13 cellular contexts compared by ENCODE assay signal in the genomic region with DNA sequence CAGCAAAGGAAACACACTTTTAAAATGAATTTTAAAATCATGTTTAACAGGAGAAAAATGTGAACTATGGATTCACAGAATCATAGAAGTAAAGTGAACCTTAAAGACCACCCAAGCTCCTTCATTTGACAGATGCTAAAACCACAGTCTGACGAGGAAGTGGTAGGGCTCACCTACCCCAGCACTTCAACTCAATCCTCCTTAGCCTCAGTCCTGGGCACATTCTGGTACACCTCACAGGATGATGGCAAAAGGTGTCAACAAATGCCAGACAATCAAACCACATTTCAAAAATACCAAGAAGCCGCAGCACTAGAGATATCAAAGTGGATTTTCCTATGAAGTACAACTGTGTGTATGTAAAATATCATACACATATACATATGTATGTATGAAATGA. TPM values are rescaled to one million over a fixed set of nuclear protein-coding genes. Genes with fewer than 3 reads are reported as not detected.
DNase-seq lines count a peak whose midpoint lies in the region; ATAC-seq, FAIRE-seq and TF ChIP-seq lines count a peak whose summit lies in the region.
"Had no signal": no experiment of that assay in that cellular context is flagged by ENCODE, and none has a peak within 500 bp of the region (broad histone marks: within the 10 kb centered on the region; RNA-seq: fewer than 3 reads in every experiment).

No MANE protein-coding gene starts in this region.

- H3K4me2 ChIP-seq in DND-41 (ENCODE audit: insufficient read depth, low read length), result no peak overlapping the region
- no peak overlapping the region for H3K4me2 ChIP-seq in GM12878 (ENCODE audit: control insufficient read depth, insufficient read depth)

- H3K4me1 ChIP-seq in DND-41 (ENCODE audit: insufficient read depth, low read length) (no peaks in the 10 kb centered on the region), GM12878 (ENCODE audit: control insufficient read depth, insufficient read depth, low read length) (peaks cover 38% of the 10 kb centered on the region), small intestine (ENCODE audit: control insufficient read depth in 2 of 2, insufficient read depth in 1 of 2, low read depth in 1 of 2, low read length in 1 of 2) (peaks cover 2 to 9% of the 10 kb centered on the region in 2 donors)
- H3K4me1 ChIP-seq: breast epithelium had no signal

- no peak overlapping the region for H3K27ac ChIP-seq in DND-41 (ENCODE audit: low read length)
- no peak overlapping the region for H3K27ac ChIP-seq in GM12878 (ENCODE audit: control insufficient read depth, insufficient read depth)
- no peak overlapping the region for H3K27ac ChIP-seq in small intestine (ENCODE audit: low read depth in 1 of 2, low read length in 1 of 2)
- H3K27ac ChIP-seq: breast epithelium had no signal

- in situ Hi-C loops in GM12878 (cut with MboI), result no loop called here

- no peak for TF ChIP-seq RAD21 in GM12878 (IDR thresholded peaks at IDR 0.05; ENCODE audit: insufficient read depth, low read depth, low read length)

- H4K20me1 ChIP-seq in DND-41 (ENCODE audit: insufficient read depth, low read length) (peaks cover 34% of the 10 kb centered on the region; the same call in 1 of the 2 replicates), GM12878 (ENCODE audit: control insufficient read depth, insufficient read depth) (peaks cover 4% of the 10 kb centered on the region; the same call in 1 of the 2 replicates)

- intact Hi-C loops in GM12878 (cut with micrococcal nuclease; ENCODE audit: unreplicated experiment), result no loop called here

- ATAC-seq in DND-41 (ENCODE audit: insufficient read depth, low read depth) (no peak; the same call in 2 of the 3 replicates), GM12878 (no peak), GM18858 (IDR thresholded peaks at IDR 0.05; ENCODE audit: unreplicated experiment) (no peak)
- peak in 1 of 2 donors; percentile 74 for ATAC-seq in natural killer cell treated with Interleukin-12 subunit alpha and Interleukin-12 subunit beta and Interleukin-15 and Interleukin-18, amount 100 ng/mL, for 72 hours
- ATAC-seq: Panc1 had no signal

- RAD21 ChIA-PET in GM12878 (lab: Charles Lee; ENCODE audit: unreplicated experiment), result interaction anchor here (1.0 to 1.2 kb wide), 2 partner anchors 19 to 43 kb away, joined by 3 read pairs; a partner anchor contains a TSS

- POLR2A ChIA-PET in GM12878 (lab: Charles Lee), result no interaction called here

- no peak overlapping the region for H2AFZ ChIP-seq in DND-41 (ENCODE audit: low read depth, low read length)
- no peak overlapping the region for H2AFZ ChIP-seq in GM12878 (ENCODE audit: control insufficient read depth, low read depth, low read length)

- no peaks in the 10 kb centered on the region for H3K9me3 Mint-ChIP-seq in natural killer cell treated with Interleukin-12 subunit alpha and Interleukin-12 subunit beta and Interleukin-15 and Interleukin-18, amount 100 ng/mL, for 72 hours
- H3K9me3 Mint-ChIP-seq: activated naive CD4-positive, alpha-beta T cell treated with anti-CD3 and anti-CD28 coated beads, Interleukin-2, amount 50 U/mL, for 24 hours had no signal

- H3K27me3 ChIP-seq in DND-41 (ENCODE audit: insufficient read depth, low read length, poor library complexity) (no peaks in the 10 kb centered on the region), GM12878 (replicated peaks in 1 of 2; ENCODE audit: control insufficient read depth in 2 of 2, insufficient read depth in 2 of 2, low read length in 1 of 2) (no peaks in the 10 kb centered on the region), small intestine (ENCODE audit: control insufficient read depth in 2 of 2, insufficient read depth in 2 of 2, low read length in 2 of 2) (no peaks in the 10 kb centered on the region)
- H3K27me3 ChIP-seq: breast epithelium, thyroid gland had no signal

- peaks cover 5% of the 10 kb centered on the region for H3K36me3 Mint-ChIP-seq in natural killer cell treated with Interleukin-12 subunit alpha and Interleukin-12 subunit beta and Interleukin-15 and Interleukin-18, amount 100 ng/mL, for 72 hours

- no peaks in the 10 kb centered on the region for H3K27me3 Mint-ChIP-seq in natural killer cell treated with Interleukin-12 subunit alpha and Interleukin-12 subunit beta and Interleukin-15 and Interleukin-18, amount 100 ng/mL, for 72 hours
- H3K27me3 Mint-ChIP-seq: activated naive CD4-positive, alpha-beta T cell treated with anti-CD3 and anti-CD28 coated beads, Interleukin-2, amount 50 U/mL, for 24 hours had no signal

- DNase-seq in DND-41 (peak; percentile 10), GM12878 (ENCODE audit: low read depth, low spot score) (no peak), small intestine (no peak)
- DNase-seq in Jurkat, Clone E6-1 (ENCODE audit: low read depth, low spot score), result peak; percentile 78
- DNase-seq in natural killer cell treated with Interleukin-12 subunit alpha and Interleukin-12 subunit beta and Interleukin-15 and Interleukin-18, amount 100 ng/mL, for 72 hours (ENCODE audit: low spot score), result no peak
- DNase-seq in stimulated activated naive CD4-positive, alpha-beta T cell treated with Interleukin-2 at 50 U/mL for 16 hours (lab: John Stamatoyannopoulos, UW), result no peak
- DNase-seq: islet precursor cell, NCI-H2029 treated with DMSO at 0.1 percent for 48 hours, thyroid gland had no signal

- peaks cover 23 to 36% of the 10 kb centered on the region in 2 donors for H3K4me1 Mint-ChIP-seq in natural killer cell treated with Interleukin-12 subunit alpha and Interleukin-12 subunit beta and Interleukin-15 and Interleukin-18, amount 100 ng/mL, for 72 hours (ENCODE audit: low read depth in 2 of 2)

- no peak for TF ChIP-seq EP300 in GM12878 (IDR thresholded peaks at IDR 0.05; ENCODE audit: borderline replicate concordance in 1 of 2, control insufficient read depth in 1 of 2, low read depth in 2 of 2, low read length in 2 of 2)

- no TSS peak for BruUV-seq in GM12878 (replicated peaks; lab: Mats Ljungman, UMichigan)

- H3K4me3 Mint-ChIP-seq in natural killer cell treated with Interleukin-12 subunit alpha and Interleukin-12 subunit beta and Interleukin-15 and Interleukin-18, amount 100 ng/mL, for 72 hours, result peak overlapping the region; percentile 30
- H3K4me3 Mint-ChIP-seq: activated naive CD4-positive, alpha-beta T cell treated with anti-CD3 and anti-CD28 coated beads, Interleukin-2, amount 50 U/mL, for 24 hours had no signal

- H3K27ac Mint-ChIP-seq in natural killer cell treated with Interleukin-12 subunit alpha and Interleukin-12 subunit beta and Interleukin-15 and Interleukin-18, amount 100 ng/mL, for 72 hours, result peak overlapping the region in 1 of 2 donors; percentile 26
- H3K27ac Mint-ChIP-seq: activated naive CD4-positive, alpha-beta T cell treated with anti-CD3 and anti-CD28 coated beads, Interleukin-2, amount 50 U/mL, for 24 hours had no signal

- TF ChIP-seq CTCF in DND-41 (IDR thresholded peaks at IDR 0.05; ENCODE audit: borderline replicate concordance, extremely low read depth, low read length, poor library complexity, severe bottlenecking), result no peak
- TF ChIP-seq CTCF in GM12878 (IDR thresholded peaks at IDR 0.05 in 2 of 3, conservative IDR thresholded peaks at IDR 0.05 in 1 of 3; ENCODE audit: control insufficient read depth in 2 of 3, extremely low read depth in 1 of 3, insufficient read depth in 1 of 3, low read depth in 3 of 3, low read length in 3 of 3), result no peak

- SMC1A ChIA-PET in GM12878 (lab: Charles Lee; ENCODE audit: uncharacterized antibody, unreplicated experiment), result interaction anchor here (0.7 to 1.3 kb wide), 3 partner anchors 12 to 145 kb away, joined by 3 to 4 read pairs (median 3); no protein-coding TSS in a partner anchor

- peaks cover 69% of the 10 kb centered on the region for H3K79me2 ChIP-seq in DND-41 (ENCODE audit: insufficient read depth, low read length)
- peaks cover 9% of the 10 kb centered on the region for H3K79me2 ChIP-seq in GM12878 (ENCODE audit: control insufficient read depth, insufficient read depth, low read length)

- H3K4me3 ChIP-seq in DND-41 (ENCODE audit: low read depth in 1 of 2, low read length in 2 of 2) (no peak overlapping the region), GM12878 (no peak overlapping the region), small intestine (ENCODE audit: low read depth in 1 of 2, low read length in 2 of 2) (no peak overlapping the region)
- H3K4me3 ChIP-seq in Jurkat, Clone E6-1 (ENCODE audit: low read length), result no peak overlapping the region
- H3K4me3 ChIP-seq: breast epithelium, thyroid gland had no signal

- no peaks in the 10 kb centered on the region for H3K9me3 ChIP-seq in DND-41 (ENCODE audit: insufficient read depth, low read length, severe bottlenecking)
- H3K9me3 ChIP-seq in GM12878 (replicated peaks; ENCODE audit: control insufficient read depth, insufficient read depth, low read length), result no peaks in the 10 kb centered on the region
- no peaks in the 10 kb centered on the region for H3K9me3 ChIP-seq in small intestine (ENCODE audit: control insufficient read depth, low read depth)
- H3K9me3 ChIP-seq: breast epithelium, thyroid gland had no signal

- FAIRE-seq in GM12878 (lab: Jason Lieb, UNC), result no peak
- FAIRE-seq in small intestine (lab: Jason Lieb, UNC), result no peak

- CTCF ChIA-PET in GM12878 (lab: Yijun Ruan, JAX), result interaction anchor here (0.8 to 2.9 kb wide), 6 partner anchors 11 to 1197 kb away, joined by 3 to 9 read pairs (median 5); no protein-coding TSS in a partner anchor

- 92% methylated on average over 2 of the region's 2 CpGs for WGBS in GM12878 (ENCODE audit: insufficient coverage, insufficient replicate concordance, low lambda C conversion rate, missing lambda C conversion rate)
- WGBS in small intestine, 3 donors, result 68 to 84% (median 78%) methylated on average over 2 of the region's 2 CpGs

- no peak for TF ChIP-seq POLR2A in GM12878 (IDR thresholded peaks at IDR 0.05; ENCODE audit: low read depth, low read length)

- H3K9ac ChIP-seq in DND-41 (ENCODE audit: low read depth, low read length) (no peak overlapping the region), GM12878 (ENCODE audit: control insufficient read depth, insufficient read depth, low read length) (no peak overlapping the region)

- H3K36me3 ChIP-seq in DND-41 (ENCODE audit: insufficient read depth, low read length), result peaks cover 70% of the 10 kb centered on the region
- peaks cover 6 to 19% of the 10 kb centered on the region in 2 experiments for H3K36me3 ChIP-seq in GM12878 (ENCODE audit: control insufficient read depth in 2 of 2, insufficient read depth in 2 of 2, low read length in 1 of 2)
- H3K36me3 ChIP-seq in small intestine (ENCODE audit: control insufficient read depth in 2 of 2, insufficient read depth in 2 of 2, low read length in 2 of 2), result peaks cover 2% of the 10 kb centered on the region in 2 donors
- H3K36me3 ChIP-seq: breast epithelium had no signal

RNA-seq across cellular contexts. Expression of a gene that starts 43.1 kb away (rescaled TPM):
- 64.7 TPM for polyA plus RNA-seq in Jurkat, Clone E6-1 (2012; ENCODE audit: insufficient read depth, insufficient read length)
- 136 and 166 TPM in 2 replicates for total RNA-seq in GM12878 (2013; cell fraction: nucleolus; rRNA removed)
- total RNA-seq in GM12878 (2014; rRNA removed), result 19.7 and 20.1 TPM in 2 replicates
- 24.8 and 25.4 TPM in 2 replicates for total RNA-seq in GM12878 (2014; rRNA removed; fragmentation: Illumina TruSeq; extraction: Trizol)
- 73.0 and 75.9 TPM in 2 replicates for total RNA-seq in GM12878 (2021)
- 35.7 TPM for polyA plus RNA-seq in GM12878 (2011; ENCODE audit: low read depth)
- 76.4 and 76.9 TPM in 2 replicates for polyA plus RNA-seq in GM12878 (2011; rRNA removed)
- polyA plus RNA-seq in GM12878 (2011; cell fraction: cytosol; rRNA removed), result 28.0 and 33.3 TPM in 2 replicates
- polyA plus RNA-seq in GM12878 (2011; cell fraction: nucleus; rRNA removed), result 75.8 and 82.1 TPM in 2 replicates
- polyA plus RNA-seq in GM12878 (2012), result 43.7 and 47.0 TPM in 2 replicates
- 76.1 and 97.2 TPM in 2 replicates for polyA plus RNA-seq in GM12878 (2014; fragmentation: Illumina TruSeq; extraction: Trizol)
- 10 to 100 TPM; 43.5 to 52.8 TPM for polyA plus RNA-seq in GM12878 (2014; fragmentation: Nextera tagmentation; extraction: Ambion mirVana)
- 47.0 and 53.9 TPM in 2 replicates for polyA plus RNA-seq in GM12878 (2014; rRNA removed)
- 100 to 1,000 TPM; 109 to 116 TPM for polyA plus RNA-seq in GM12878 (2016; fragmentation: Nextera tagmentation; extraction: Ambion mirVana)
- polyA minus RNA-seq in GM12878 (2011; rRNA and poly(A)+ RNA removed), result 47.2 and 68.1 TPM in 2 replicates
- 17.6 and 22.0 TPM in 2 replicates for polyA minus RNA-seq in GM12878 (2011; cell fraction: cytosol; rRNA and poly(A)+ RNA removed)
- 48.7 and 96.4 TPM in 2 replicates for polyA minus RNA-seq in GM12878 (2011; cell fraction: nucleus; rRNA and poly(A)+ RNA removed)
- 100 to 1,000 TPM; 105 to 123 TPM for total RNA-seq in natural killer cell treated with Interleukin-12 subunit alpha and Interleukin-12 subunit beta and Interleukin-15 and Interleukin-18, amount 100 ng/mL, for 72 hours
- polyA plus RNA-seq in small intestine, result 10 to 100 TPM; 13.2 to 28.5 (median 17.0) TPM

Comparison
In these comparisons a context has a peak if more than half of its experiments do, and no peak if none do; other contexts are left out.
1. DNase-seq: peak in DND-41 (single experiment) and Jurkat, Clone E6-1 (single experiment); none in GM12878 (single experiment), natural killer cell treated with Interleukin-12 subunit alpha and Interleukin-12 subunit beta and Interleukin-15 and Interleukin-18, amount 100 ng/mL, for 72 hours (single experiment), small intestine (single experiment) and stimulated activated naive CD4-positive, alpha-beta T cell treated with Interleukin-2 at 50 U/mL for 16 hours (single experiment).